20 cellular contexts compared by ENCODE assay signal in genomic region chr9:95788486-95789110, GRCh38.
"Had no signal": no experiment of that assay in that cellular context is flagged by ENCODE, and none has a peak within 500 bp of the region (broad histone marks: within the 10 kb centered on the region; RNA-seq: fewer than 3 reads in every experiment).

No MANE protein-coding gene starts in this region.

- H3K9me3 Mint-ChIP-seq: dendritic cell treated with granulocyte-macrophage colony-stimulating factor and Interleukin-4, amounts not matched to agents 40 ng/mL and 50 ng/mL, for 4 days; stimulated activated memory B cell treated with anti-CD40 and anti-IgM and Interleukin-4, amounts not matched to agents 10 μg/mL and 1 μg/mL and 100 μg/mL, for 72 hours had no signal

- H3K4me3 Mint-ChIP-seq: dendritic cell treated with granulocyte-macrophage colony-stimulating factor and Interleukin-4, amounts not matched to agents 40 ng/mL and 50 ng/mL, for 4 days; naive thymus-derived CD4-positive, alpha-beta T cell; stimulated activated memory B cell treated with anti-CD40 and anti-IgM and Interleukin-4, amounts not matched to agents 10 μg/mL and 1 μg/mL and 100 μg/mL, for 72 hours; stimulated activated naive CD8-positive, alpha-beta T cell treated with anti-CD3 and anti-CD28 coated beads, Interleukin-15, Interleukin-2, amounts not matched to agents 100 ng/mL and 50 ng/mL, for 24 hours had no signal

- ATAC-seq: foreskin keratinocyte; left cardiac atrium; lower lobe of right lung; naive thymus-derived CD4-positive, alpha-beta T cell; right lobe of liver; stimulated activated memory B cell treated with anti-CD40 and anti-IgM and Interleukin-4, amounts not matched to agents 10 μg/mL and 1 μg/mL and 100 μg/mL, for 72 hours; upper lobe of right lung had no signal

- H3K4me1 Mint-ChIP-seq: stimulated activated memory B cell treated with anti-CD40 and anti-IgM and Interleukin-4, amounts not matched to agents 10 μg/mL and 1 μg/mL and 100 μg/mL, for 72 hours had no signal

- H3K27ac Mint-ChIP-seq: dendritic cell treated with granulocyte-macrophage colony-stimulating factor and Interleukin-4, amounts not matched to agents 40 ng/mL and 50 ng/mL, for 4 days; naive thymus-derived CD4-positive, alpha-beta T cell; progenitor cell of endocrine pancreas; stimulated activated memory B cell treated with anti-CD40 and anti-IgM and Interleukin-4, amounts not matched to agents 10 μg/mL and 1 μg/mL and 100 μg/mL, for 72 hours; stimulated activated naive CD8-positive, alpha-beta T cell treated with anti-CD3 and anti-CD28 coated beads, Interleukin-15, Interleukin-2, amounts not matched to agents 100 ng/mL and 50 ng/mL, for 24 hours had no signal

- DNase-seq: foreskin keratinocyte; head of caudate nucleus; kidney; left cardiac atrium; left ventricle myocardium inferior; lower lobe of right lung; naive thymus-derived CD4-positive, alpha-beta T cell; ovary; right lobe of liver; spleen; stimulated activated CD4-positive, alpha-beta T cell treated with anti-CD3 and anti-CD28 coated beads, Interleukin-15, amount 100 ng/mL, for 24 hours; stimulated activated CD4-positive, alpha-beta T cell treated with anti-CD3 and anti-CD28 coated beads, Interleukin-1b, Interleukin-23, amount 100 ng/mL, for 48 hours; stimulated activated CD4-positive, alpha-beta T cell treated with anti-CD3 and anti-CD28 coated beads, Interleukin-4, amount 100 ng/mL, for 24 hours; testis; upper lobe of right lung had no signal

- H3K36me3 Mint-ChIP-seq: naive thymus-derived CD4-positive, alpha-beta T cell; stimulated activated memory B cell treated with anti-CD40 and anti-IgM and Interleukin-4, amounts not matched to agents 10 μg/mL and 1 μg/mL and 100 μg/mL, for 72 hours had no signal

- FAIRE-seq: colon, kidney had no signal
